In genomic region chr22:46002757-46003270, GRCh38 we compare ENCODE assay signal across 16 cellular contexts. TPM values are rescaled to one million over a fixed set of nuclear protein-coding genes. Genes with fewer than 3 reads are reported as not detected.
DNase-seq lines count a peak whose midpoint lies in the region; ATAC-seq and TF ChIP-seq lines count a peak whose summit lies in the region.
"Had no signal": no experiment of that assay in that cellular context is flagged by ENCODE, and none has a peak within 500 bp of the region (broad histone marks: within the 10 kb centered on the region; RNA-seq: fewer than 3 reads in every experiment).

No MANE protein-coding gene starts in this region.

- no peak for TF ChIP-seq CTCF in RWPE2 (IDR thresholded peaks at IDR 0.05; ENCODE audit: poor library complexity, severe bottlenecking)

- H3K27me3 ChIP-seq in RWPE2 (ENCODE audit: insufficient read depth, poor library complexity, severe bottlenecking): no peaks in the 10 kb centered on the region
- no peaks in the 10 kb centered on the region for H3K27me3 ChIP-seq in subcutaneous abdominal adipose tissue (ENCODE audit: control insufficient read depth in 5 of 5, insufficient read depth in 4 of 5, low read length in 5 of 5)
- H3K27me3 ChIP-seq in naive thymus-derived CD4-positive, alpha-beta T cell (ENCODE audit: control insufficient read depth in 2 of 2, insufficient read depth in 2 of 2, low read length in 2 of 2): peaks cover 0 to 3% of the 10 kb centered on the region in 2 donors

- H3K27ac ChIP-seq in RWPE2 (ENCODE audit: poor library complexity, severe bottlenecking) (peak overlapping the region; percentile 16), subcutaneous abdominal adipose tissue (ENCODE audit: low read depth, low read length) (peak overlapping the region; percentile 24)
- no peak overlapping the region for H3K27ac ChIP-seq in naive thymus-derived CD4-positive, alpha-beta T cell (ENCODE audit: low read depth, low read length)
- H3K27ac ChIP-seq: 22Rv1, HL-60 had no signal

- POLR2A ChIA-PET in naive thymus-derived CD4-positive, alpha-beta T cell (lab: Charles Lee): no interaction called here

- H3K4me3 Mint-ChIP-seq in naive thymus-derived CD4-positive, alpha-beta T cell: no peak overlapping the region
- H3K4me3 Mint-ChIP-seq: stimulated activated naive CD8-positive, alpha-beta T cell treated with anti-CD3 and anti-CD28 coated beads, Interleukin-15, amount 100 ng/mL, for 72 hours had no signal

- intact Hi-C loops in left cardiac atrium (cut with DNase I): no loop called here
- intact Hi-C loops in naive thymus-derived CD4-positive, alpha-beta T cell (cut with micrococcal nuclease): no loop called here

- H3K9me3 ChIP-seq in RWPE2 (ENCODE audit: severe bottlenecking) (no peaks in the 10 kb centered on the region), subcutaneous abdominal adipose tissue (ENCODE audit: control insufficient read depth in 5 of 5, low read length in 5 of 5) (no peaks in the 10 kb centered on the region)
- no peaks in the 10 kb centered on the region for H3K9me3 ChIP-seq in naive thymus-derived CD4-positive, alpha-beta T cell (ENCODE audit: control insufficient read depth in 2 of 3, low read length in 3 of 3)

- H3K9ac ChIP-seq in subcutaneous abdominal adipose tissue (ENCODE audit: low read length in 5 of 5): peak overlapping the region in 2 of 5 donors; percentile 2 to 48

- DNase-seq in DMS53 (lab: John Stamatoyannopoulos, UW) (peak; percentile 12), DMS53 treated with DMSO at 0.1 percent for 48 hours (lab: John Stamatoyannopoulos, UW; ENCODE audit: unreplicated experiment) (no peak), RWPE2 (ENCODE audit: low spot score) (peak; percentile 29), left cardiac atrium (peak; percentile 41), SK-N-DZ (ENCODE audit: low spot score) (no peak)
- no peak for DNase-seq in naive thymus-derived CD4-positive, alpha-beta T cell
- DNase-seq: activated effector memory CD4-positive, alpha-beta T cell treated with anti-CD3 and anti-CD28 coated beads, Interleukin-2, amount 50 U/mL, for 16 hours; cerebellar nuclear complex; stimulated activated CD4-positive, alpha-beta T cell treated with anti-CD3 and anti-CD28 coated beads, Interleukin-4, amount 100 ng/mL, for 1 hour; stimulated activated naive CD8-positive, alpha-beta T cell treated with anti-CD3 and anti-CD28 coated beads, Interleukin-15, amount 100 ng/mL, for 72 hours had no signal

- peaks cover 0 to 1% (median 0%) of the 10 kb centered on the region in 5 donors for H3K27me3 Mint-ChIP-seq in naive thymus-derived CD4-positive, alpha-beta T cell
- H3K27me3 Mint-ChIP-seq: stimulated activated naive CD8-positive, alpha-beta T cell treated with anti-CD3 and anti-CD28 coated beads, Interleukin-15, amount 100 ng/mL, for 72 hours had no signal

- H3K36me3 Mint-ChIP-seq in naive thymus-derived CD4-positive, alpha-beta T cell: no peaks in the 10 kb centered on the region

- H3K36me3 ChIP-seq in RWPE2 (ENCODE audit: low read depth): no peaks in the 10 kb centered on the region
- H3K36me3 ChIP-seq in subcutaneous abdominal adipose tissue (ENCODE audit: control insufficient read depth in 5 of 5, insufficient read depth in 5 of 5, low read length in 5 of 5): no peaks in the 10 kb centered on the region
- H3K36me3 ChIP-seq in naive thymus-derived CD4-positive, alpha-beta T cell (ENCODE audit: control insufficient read depth in 2 of 3, insufficient read depth in 3 of 3, low read length in 3 of 3): no peaks in the 10 kb centered on the region

- H3K4me1 Mint-ChIP-seq in naive thymus-derived CD4-positive, alpha-beta T cell: peaks cover 0 to 12% (median 4%) of the 10 kb centered on the region in 7 donors

- H3K4me1 ChIP-seq in RWPE2 (ENCODE audit: insufficient read depth, poor library complexity, severe bottlenecking) (peaks cover 9% of the 10 kb centered on the region), subcutaneous abdominal adipose tissue (ENCODE audit: control insufficient read depth in 5 of 5, insufficient read depth in 5 of 5, low read length in 5 of 5) (peaks cover 24 to 93% (median 85%) of the 10 kb centered on the region in 5 donors)
- H3K4me1 ChIP-seq in naive thymus-derived CD4-positive, alpha-beta T cell (ENCODE audit: control insufficient read depth in 2 of 2, insufficient read depth in 2 of 2, low read length in 2 of 2): peaks cover 4 to 5% of the 10 kb centered on the region in 2 donors

- CTCF ChIA-PET in naive thymus-derived CD4-positive, alpha-beta T cell (lab: Charles Lee): interaction anchor here (0.6 to 1.6 kb wide), 3 partner anchors 10 to 118 kb away, joined by 3 to 6 read pairs (median 3); no protein-coding TSS in a partner anchor

- H3K9me3 Mint-ChIP-seq in naive thymus-derived CD4-positive, alpha-beta T cell: no peaks in the 10 kb centered on the region
- H3K9me3 Mint-ChIP-seq: stimulated activated naive CD8-positive, alpha-beta T cell treated with anti-CD3 and anti-CD28 coated beads, Interleukin-15, amount 100 ng/mL, for 72 hours had no signal

- H3K27ac Mint-ChIP-seq in naive thymus-derived CD4-positive, alpha-beta T cell: no peak overlapping the region
- H3K27ac Mint-ChIP-seq: stimulated activated naive CD8-positive, alpha-beta T cell treated with anti-CD3 and anti-CD28 coated beads, Interleukin-15, amount 100 ng/mL, for 72 hours had no signal

- no peak overlapping the region for H3K4me3 ChIP-seq in RWPE2 (ENCODE audit: severe bottlenecking)
- H3K4me3 ChIP-seq in subcutaneous abdominal adipose tissue (ENCODE audit: low read depth in 1 of 5, low read length in 5 of 5): no peak overlapping the region
- H3K4me3 ChIP-seq in naive thymus-derived CD4-positive, alpha-beta T cell (ENCODE audit: low read length): no peak overlapping the region

- ATAC-seq in RWPE2 (ENCODE audit: low read depth): no peak
- ATAC-seq in left cardiac atrium: no peak
- no peak for ATAC-seq in GM19455 (IDR thresholded peaks at IDR 0.05; ENCODE audit: unreplicated experiment)
- ATAC-seq in naive thymus-derived CD4-positive, alpha-beta T cell: no peak
- ATAC-seq: left lobe of liver; stimulated activated naive CD8-positive, alpha-beta T cell treated with anti-CD3 and anti-CD28 coated beads, Interleukin-15, amount 100 ng/mL, for 72 hours had no signal

RNA-seq across cellular contexts. Expression of gene WNT7B, which starts 25.9 kb away (rescaled TPM):
- total RNA-seq in left cardiac atrium: not detected
- polyA plus RNA-seq in SK-N-DZ (2014; cell fraction: cytosol; rRNA removed): 0.16 and 0.22 TPM in 2 replicates
- polyA plus RNA-seq in SK-N-DZ (2014; cell fraction: nucleus; rRNA removed): not detected in 2 replicates
- total RNA-seq in naive thymus-derived CD4-positive, alpha-beta T cell: not detected
- polyA plus RNA-seq in naive thymus-derived CD4-positive, alpha-beta T cell: not detected
- total RNA-seq: G401 had no signal

Comparison
In these comparisons a context has a peak if more than half of its experiments do, and no peak if none do; other contexts are left out.
1. DNase-seq: peak in DMS53 (single experiment), RWPE2 (single experiment) and left cardiac atrium (single experiment); none in DMS53 treated with DMSO at 0.1 percent for 48 hours (single experiment), SK-N-DZ (single experiment) and naive thymus-derived CD4-positive, alpha-beta T cell (0 of 9).